1 cellular context compared by ENCODE assay signal in the genomic region with DNA sequence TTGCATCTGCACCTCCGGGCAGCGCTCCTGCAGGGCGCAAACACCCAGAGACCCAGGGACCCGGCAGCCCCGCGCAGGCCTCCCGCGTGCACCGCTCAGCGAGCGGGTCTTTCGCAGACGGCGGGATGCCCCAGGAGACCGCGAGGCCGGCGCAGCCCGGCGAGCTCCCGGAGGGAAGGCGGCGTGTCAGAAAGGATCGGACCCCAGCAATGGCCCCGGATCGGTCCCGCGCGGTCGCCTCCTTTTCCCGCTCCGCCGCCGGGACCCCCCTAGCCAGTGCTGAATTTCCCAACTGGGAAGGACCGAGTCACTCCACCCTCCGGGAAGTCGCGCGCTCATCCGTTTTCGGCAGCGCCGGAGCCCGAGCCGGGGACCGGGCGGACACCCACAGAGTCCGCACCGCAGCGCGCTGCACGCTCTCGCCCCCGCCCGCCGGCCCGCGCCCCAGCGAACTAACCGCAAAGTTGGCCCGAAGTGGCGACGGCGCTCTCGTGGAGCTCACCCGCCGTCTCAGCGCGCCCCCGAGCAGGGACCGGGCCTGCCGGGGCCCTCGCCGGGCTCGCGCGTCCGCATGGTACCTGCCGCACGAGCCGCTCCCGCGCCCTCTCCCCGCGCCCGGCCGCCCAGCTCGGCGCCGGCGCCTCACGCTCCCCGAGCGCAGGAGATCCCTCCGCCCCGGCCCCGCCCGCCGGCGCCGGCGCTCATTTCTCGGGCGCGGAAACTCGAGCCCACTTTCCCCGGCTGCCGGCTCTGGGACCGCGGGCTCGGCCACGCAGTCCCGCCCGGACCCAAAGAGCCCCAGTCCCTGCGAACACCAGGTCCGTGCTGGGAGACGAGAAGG.
TF ChIP-seq lines count a peak whose summit lies in the region.

A gene with protein sequence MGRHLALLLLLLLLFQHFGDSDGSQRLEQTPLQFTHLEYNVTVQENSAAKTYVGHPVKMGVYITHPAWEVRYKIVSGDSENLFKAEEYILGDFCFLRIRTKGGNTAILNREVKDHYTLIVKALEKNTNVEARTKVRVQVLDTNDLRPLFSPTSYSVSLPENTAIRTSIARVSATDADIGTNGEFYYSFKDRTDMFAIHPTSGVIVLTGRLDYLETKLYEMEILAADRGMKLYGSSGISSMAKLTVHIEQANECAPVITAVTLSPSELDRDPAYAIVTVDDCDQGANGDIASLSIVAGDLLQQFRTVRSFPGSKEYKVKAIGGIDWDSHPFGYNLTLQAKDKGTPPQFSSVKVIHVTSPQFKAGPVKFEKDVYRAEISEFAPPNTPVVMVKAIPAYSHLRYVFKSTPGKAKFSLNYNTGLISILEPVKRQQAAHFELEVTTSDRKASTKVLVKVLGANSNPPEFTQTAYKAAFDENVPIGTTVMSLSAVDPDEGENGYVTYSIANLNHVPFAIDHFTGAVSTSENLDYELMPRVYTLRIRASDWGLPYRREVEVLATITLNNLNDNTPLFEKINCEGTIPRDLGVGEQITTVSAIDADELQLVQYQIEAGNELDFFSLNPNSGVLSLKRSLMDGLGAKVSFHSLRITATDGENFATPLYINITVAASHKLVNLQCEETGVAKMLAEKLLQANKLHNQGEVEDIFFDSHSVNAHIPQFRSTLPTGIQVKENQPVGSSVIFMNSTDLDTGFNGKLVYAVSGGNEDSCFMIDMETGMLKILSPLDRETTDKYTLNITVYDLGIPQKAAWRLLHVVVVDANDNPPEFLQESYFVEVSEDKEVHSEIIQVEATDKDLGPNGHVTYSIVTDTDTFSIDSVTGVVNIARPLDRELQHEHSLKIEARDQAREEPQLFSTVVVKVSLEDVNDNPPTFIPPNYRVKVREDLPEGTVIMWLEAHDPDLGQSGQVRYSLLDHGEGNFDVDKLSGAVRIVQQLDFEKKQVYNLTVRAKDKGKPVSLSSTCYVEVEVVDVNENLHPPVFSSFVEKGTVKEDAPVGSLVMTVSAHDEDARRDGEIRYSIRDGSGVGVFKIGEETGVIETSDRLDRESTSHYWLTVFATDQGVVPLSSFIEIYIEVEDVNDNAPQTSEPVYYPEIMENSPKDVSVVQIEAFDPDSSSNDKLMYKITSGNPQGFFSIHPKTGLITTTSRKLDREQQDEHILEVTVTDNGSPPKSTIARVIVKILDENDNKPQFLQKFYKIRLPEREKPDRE (N-terminal part only) (minus strand): TSS at position 650 of the 841 bp plus-strand sequence. CDS start 14,029 bp downstream, outside the sequence.

TF ChIP-seq in HepG2, 621 proteins besides CTCF, POLR2A, EP300 and RAD21 (continued from another document and continues in another):
- TF ChIP-seq ATF1 (CRISPR knock-in tag; IDR thresholded peaks at IDR 0.05), result no peak
- no peak for TF ChIP-seq ZNF12 (CRISPR knock-in tag; IDR thresholded peaks at IDR 0.05)
- TF ChIP-seq CBX1 (IDR thresholded peaks at IDR 0.05; ENCODE audit: low read depth), result peak; percentile 12
- TF ChIP-seq ZBTB1 (CRISPR knock-in tag; IDR thresholded peaks at IDR 0.05; ENCODE audit: borderline replicate concordance), result no peak
- TF ChIP-seq RFX5 (IDR thresholded peaks at IDR 0.05; ENCODE audit: low read depth, low read length), result no peak
- TF ChIP-seq ZFP1 (CRISPR knock-in tag; IDR thresholded peaks at IDR 0.05), result no peak
- TF ChIP-seq, protein P1, sequence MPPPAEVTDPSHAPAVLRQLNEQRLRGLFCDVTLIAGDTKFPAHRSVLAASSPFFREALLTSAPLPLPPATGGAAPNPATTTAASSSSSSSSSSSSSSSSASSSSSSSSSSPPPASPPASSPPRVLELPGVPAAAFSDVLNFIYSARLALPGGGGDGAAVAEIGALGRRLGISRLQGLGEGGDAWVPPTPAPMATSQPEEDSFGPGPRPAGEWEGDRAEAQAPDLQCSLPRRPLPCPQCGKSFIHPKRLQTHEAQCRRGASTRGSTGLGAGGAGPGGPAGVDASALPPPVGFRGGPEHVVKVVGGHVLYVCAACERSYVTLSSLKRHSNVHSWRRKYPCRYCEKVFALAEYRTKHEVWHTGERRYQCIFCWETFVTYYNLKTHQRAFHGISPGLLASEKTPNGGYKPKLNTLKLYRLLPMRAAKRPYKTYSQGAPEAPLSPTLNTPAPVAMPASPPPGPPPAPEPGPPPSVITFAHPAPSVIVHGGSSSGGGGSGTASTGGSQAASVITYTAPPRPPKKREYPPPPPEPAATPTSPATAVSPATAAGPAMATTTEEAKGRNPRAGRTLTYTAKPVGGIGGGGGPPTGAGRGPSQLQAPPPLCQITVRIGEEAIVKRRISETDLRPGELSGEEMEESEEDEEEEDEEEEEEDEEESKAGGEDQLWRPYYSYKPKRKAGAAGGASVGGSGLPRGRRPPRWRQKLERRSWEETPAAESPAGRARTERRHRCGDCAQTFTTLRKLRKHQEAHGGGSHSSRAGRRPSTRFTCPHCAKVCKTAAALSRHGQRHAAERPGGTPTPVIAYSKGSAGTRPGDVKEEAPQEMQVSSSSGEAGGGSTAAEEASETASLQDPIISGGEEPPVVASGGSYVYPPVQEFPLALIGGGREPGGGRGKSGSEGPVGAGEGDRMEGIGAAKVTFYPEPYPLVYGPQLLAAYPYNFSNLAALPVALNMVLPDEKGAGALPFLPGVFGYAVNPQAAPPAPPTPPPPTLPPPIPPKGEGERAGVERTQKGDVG (CRISPR knock-in tag; IDR thresholded peaks at IDR 0.05; ENCODE audit: borderline replicate concordance), result no peak
- TF ChIP-seq RFXAP (CRISPR knock-in tag; IDR thresholded peaks at IDR 0.05; ENCODE audit: borderline replicate concordance), result 0 out of 2 replicates have a peak, but pooled peaks have one; percentile 59
- peak; percentile 21; the same call in 1 of the 2 replicates for TF ChIP-seq BCL6 (CRISPR knock-in tag; IDR thresholded peaks at IDR 0.05)
- TF ChIP-seq KDM4B (CRISPR knock-in tag; IDR thresholded peaks at IDR 0.05), result no peak
- TF ChIP-seq CC2D1A (CRISPR knock-in tag; IDR thresholded peaks at IDR 0.05), result no peak
- TF ChIP-seq NFIC (IDR thresholded peaks at IDR 0.05; ENCODE audit: low read length), result no peak
- TF ChIP-seq IRX3 (CRISPR knock-in tag; IDR thresholded peaks at IDR 0.05; ENCODE audit: borderline replicate concordance, low read depth), result no peak
- no peak for TF ChIP-seq PRPF4 (IDR thresholded peaks at IDR 0.05; ENCODE audit: low read depth, low read length, poor library complexity, severe bottlenecking)
- TF ChIP-seq, protein P2, sequence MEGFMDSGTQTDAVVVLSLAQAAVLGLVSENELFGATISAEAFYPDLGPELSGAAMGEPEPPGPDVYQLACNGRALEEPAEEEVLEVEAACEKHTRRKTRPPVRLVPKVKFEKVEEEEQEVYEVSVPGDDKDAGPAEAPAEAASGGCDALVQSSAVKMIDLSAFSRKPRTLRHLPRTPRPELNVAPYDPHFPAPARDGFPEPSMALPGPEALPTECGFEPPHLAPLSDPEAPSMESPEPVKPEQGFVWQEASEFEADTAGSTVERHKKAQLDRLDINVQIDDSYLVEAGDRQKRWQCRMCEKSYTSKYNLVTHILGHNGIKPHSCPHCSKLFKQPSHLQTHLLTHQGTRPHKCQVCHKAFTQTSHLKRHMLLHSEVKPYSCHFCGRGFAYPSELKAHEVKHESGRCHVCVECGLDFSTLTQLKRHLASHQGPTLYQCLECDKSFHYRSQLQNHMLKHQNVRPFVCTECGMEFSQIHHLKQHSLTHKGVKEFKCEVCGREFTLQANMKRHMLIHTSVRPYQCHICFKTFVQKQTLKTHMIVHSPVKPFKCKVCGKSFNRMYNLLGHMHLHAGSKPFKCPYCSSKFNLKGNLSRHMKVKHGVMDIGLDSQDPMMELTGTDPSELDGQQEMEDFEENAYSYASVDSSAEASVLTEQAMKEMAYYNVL (CRISPR knock-in tag; IDR thresholded peaks at IDR 0.05; ENCODE audit: borderline replicate concordance), result no peak
- no peak for TF ChIP-seq TAF15 (IDR thresholded peaks at IDR 0.05; ENCODE audit: low read depth, low read length, poor library complexity, severe bottlenecking)
- peak; percentile 77; the same call in 1 of the 2 replicates for TF ChIP-seq ARNT2 (CRISPR knock-in tag; IDR thresholded peaks at IDR 0.05; ENCODE audit: low read depth)
- TF ChIP-seq FOXK2 (IDR thresholded peaks at IDR 0.05), result no peak
- TF ChIP-seq ARNTL (CRISPR knock-in tag; IDR thresholded peaks at IDR 0.05), result no peak
- TF ChIP-seq, protein P3, sequence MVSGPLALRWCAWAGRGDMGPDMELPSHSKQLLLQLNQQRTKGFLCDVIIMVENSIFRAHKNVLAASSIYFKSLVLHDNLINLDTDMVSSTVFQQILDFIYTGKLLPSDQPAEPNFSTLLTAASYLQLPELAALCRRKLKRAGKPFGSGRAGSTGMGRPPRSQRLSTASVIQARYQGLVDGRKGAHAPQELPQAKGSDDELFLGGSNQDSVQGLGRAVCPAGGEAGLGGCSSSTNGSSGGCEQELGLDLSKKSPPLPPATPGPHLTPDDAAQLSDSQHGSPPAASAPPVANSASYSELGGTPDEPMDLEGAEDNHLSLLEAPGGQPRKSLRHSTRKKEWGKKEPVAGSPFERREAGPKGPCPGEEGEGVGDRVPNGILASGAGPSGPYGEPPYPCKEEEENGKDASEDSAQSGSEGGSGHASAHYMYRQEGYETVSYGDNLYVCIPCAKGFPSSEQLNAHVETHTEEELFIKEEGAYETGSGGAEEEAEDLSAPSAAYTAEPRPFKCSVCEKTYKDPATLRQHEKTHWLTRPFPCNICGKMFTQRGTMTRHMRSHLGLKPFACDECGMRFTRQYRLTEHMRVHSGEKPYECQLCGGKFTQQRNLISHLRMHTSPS (CRISPR knock-in tag; IDR thresholded peaks at IDR 0.05; ENCODE audit: low read depth), result no peak
- TF ChIP-seq ZNF33B (CRISPR knock-in tag; IDR thresholded peaks at IDR 0.05), result no peak
- TF ChIP-seq ZFAT (CRISPR knock-in tag; conservative IDR thresholded peaks at IDR 0.05), result no peak
- no peak for TF ChIP-seq KDM5A (IDR thresholded peaks at IDR 0.05; ENCODE audit: borderline replicate concordance, low read length)
- TF ChIP-seq ZNF496 (CRISPR knock-in tag; IDR thresholded peaks at IDR 0.05; ENCODE audit: insufficient replicate concordance), result no peak
- TF ChIP-seq, protein P4, sequence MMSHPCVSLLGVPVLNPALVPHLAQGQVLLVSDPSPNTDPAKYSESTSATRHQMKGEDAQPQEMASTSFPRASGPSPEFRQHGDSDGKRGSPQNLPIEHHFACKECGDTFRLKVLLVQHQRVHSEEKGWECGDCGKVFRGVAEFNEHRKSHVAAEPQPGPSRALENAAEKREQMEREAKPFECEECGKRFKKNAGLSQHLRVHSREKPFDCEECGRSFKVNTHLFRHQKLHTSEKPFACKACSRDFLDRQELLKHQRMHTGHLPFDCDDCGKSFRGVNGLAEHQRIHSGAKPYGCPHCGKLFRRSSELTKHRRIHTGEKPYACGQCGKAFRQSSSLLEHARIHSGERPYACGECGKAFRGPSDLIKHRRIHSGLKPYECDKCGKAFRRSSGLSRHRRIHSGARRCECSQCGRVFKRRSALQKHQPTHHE (CRISPR knock-in tag; IDR thresholded peaks at IDR 0.05; ENCODE audit: borderline replicate concordance), result peak; percentile 46; the same call in 1 of the 2 replicates
- TF ChIP-seq HNRNPUL1 (IDR thresholded peaks at IDR 0.05; ENCODE audit: low read depth, low read length), result no peak
- no peak for TF ChIP-seq KDM1A (CRISPR knock-in tag; IDR thresholded peaks at IDR 0.05)
- no peak; the same call in none of the 2 replicates for TF ChIP-seq MEIS2 (CRISPR knock-in tag; IDR thresholded peaks at IDR 0.05)
- TF ChIP-seq, protein P5, sequence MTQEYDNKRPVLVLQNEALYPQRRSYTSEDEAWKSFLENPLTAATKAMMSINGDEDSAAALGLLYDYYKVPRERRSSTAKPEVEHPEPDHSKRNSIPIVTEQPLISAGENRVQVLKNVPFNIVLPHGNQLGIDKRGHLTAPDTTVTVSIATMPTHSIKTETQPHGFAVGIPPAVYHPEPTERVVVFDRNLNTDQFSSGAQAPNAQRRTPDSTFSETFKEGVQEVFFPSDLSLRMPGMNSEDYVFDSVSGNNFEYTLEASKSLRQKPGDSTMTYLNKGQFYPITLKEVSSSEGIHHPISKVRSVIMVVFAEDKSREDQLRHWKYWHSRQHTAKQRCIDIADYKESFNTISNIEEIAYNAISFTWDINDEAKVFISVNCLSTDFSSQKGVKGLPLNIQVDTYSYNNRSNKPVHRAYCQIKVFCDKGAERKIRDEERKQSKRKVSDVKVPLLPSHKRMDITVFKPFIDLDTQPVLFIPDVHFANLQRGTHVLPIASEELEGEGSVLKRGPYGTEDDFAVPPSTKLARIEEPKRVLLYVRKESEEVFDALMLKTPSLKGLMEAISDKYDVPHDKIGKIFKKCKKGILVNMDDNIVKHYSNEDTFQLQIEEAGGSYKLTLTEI (CRISPR knock-in tag; conservative IDR thresholded peaks at IDR 0.05), result no peak
- TF ChIP-seq, protein P6, sequence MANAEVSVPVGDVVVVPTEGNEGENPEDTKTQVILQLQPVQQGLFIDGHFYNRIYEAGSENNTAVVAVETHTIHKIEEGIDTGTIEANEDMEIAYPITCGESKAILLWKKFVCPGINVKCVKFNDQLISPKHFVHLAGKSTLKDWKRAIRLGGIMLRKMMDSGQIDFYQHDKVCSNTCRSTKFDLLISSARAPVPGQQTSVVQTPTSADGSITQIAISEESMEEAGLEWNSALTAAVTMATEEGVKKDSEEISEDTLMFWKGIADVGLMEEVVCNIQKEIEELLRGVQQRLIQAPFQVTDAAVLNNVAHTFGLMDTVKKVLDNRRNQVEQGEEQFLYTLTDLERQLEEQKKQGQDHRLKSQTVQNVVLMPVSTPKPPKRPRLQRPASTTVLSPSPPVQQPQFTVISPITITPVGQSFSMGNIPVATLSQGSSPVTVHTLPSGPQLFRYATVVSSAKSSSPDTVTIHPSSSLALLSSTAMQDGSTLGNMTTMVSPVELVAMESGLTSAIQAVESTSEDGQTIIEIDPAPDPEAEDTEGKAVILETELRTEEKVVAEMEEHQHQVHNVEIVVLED (CRISPR knock-in tag; IDR thresholded peaks at IDR 0.05; ENCODE audit: borderline replicate concordance), result no peak
- 0 out of 2 replicates have a peak, but pooled peaks have one; percentile 22 for TF ChIP-seq ZNF703 (CRISPR knock-in tag; IDR thresholded peaks at IDR 0.05; ENCODE audit: borderline replicate concordance)
- TF ChIP-seq ZNF367 (CRISPR knock-in tag; IDR thresholded peaks at IDR 0.05; ENCODE audit: borderline replicate concordance), result no peak
- no peak; the same call in 1 of the 2 replicates for TF ChIP-seq SPEN (CRISPR knock-in tag; IDR thresholded peaks at IDR 0.05; ENCODE audit: low read depth)
- TF ChIP-seq ZMYM2 (CRISPR knock-in tag; IDR thresholded peaks at IDR 0.05), result no peak
- TF ChIP-seq, protein P7, sequence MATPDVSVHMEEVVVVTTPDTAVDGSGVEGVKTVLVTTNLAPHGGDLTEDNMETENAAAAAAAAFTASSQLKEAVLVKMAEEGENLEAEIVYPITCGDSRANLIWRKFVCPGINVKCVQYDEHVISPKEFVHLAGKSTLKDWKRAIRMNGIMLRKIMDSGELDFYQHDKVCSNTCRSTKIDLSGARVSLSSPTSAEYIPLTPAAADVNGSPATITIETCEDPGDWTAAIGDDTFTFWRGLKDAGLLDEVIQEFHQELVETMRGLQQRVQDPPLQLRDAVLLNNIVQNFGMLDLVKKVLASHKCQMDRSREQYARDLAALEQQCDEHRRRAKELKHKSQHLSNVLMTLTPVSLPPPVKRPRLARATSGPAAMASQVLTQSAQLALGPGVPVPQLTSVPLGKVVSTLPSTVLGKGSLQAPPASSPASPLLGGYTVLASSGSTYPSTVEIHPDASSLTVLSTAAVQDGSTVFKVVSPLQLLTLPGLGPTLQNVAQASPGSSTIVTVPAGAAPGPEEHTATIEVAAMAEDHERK (CRISPR knock-in tag; IDR thresholded peaks at IDR 0.05; ENCODE audit: low read depth), result no peak
- no peak for TF ChIP-seq ZNF337 (CRISPR knock-in tag; IDR thresholded peaks at IDR 0.05; ENCODE audit: borderline replicate concordance, low read depth)
- no peak for TF ChIP-seq ZNF530 (CRISPR knock-in tag; IDR thresholded peaks at IDR 0.05; ENCODE audit: low read depth)
- TF ChIP-seq MAF1 (CRISPR knock-in tag; IDR thresholded peaks at IDR 0.05; ENCODE audit: borderline replicate concordance), result no peak
- no peak for TF ChIP-seq FOXK1 (CRISPR knock-in tag; IDR thresholded peaks at IDR 0.05; ENCODE audit: borderline replicate concordance, low read depth)
- TF ChIP-seq HOXD1 (CRISPR knock-in tag; IDR thresholded peaks at IDR 0.05), result no peak
- TF ChIP-seq CREB1 (IDR thresholded peaks at IDR 0.05), result no peak
- no peak for TF ChIP-seq CREB1 (CRISPR knock-in tag; IDR thresholded peaks at IDR 0.05)
- no peak for TF ChIP-seq NPAS2 (CRISPR knock-in tag; IDR thresholded peaks at IDR 0.05; ENCODE audit: borderline replicate concordance)
